15 cellular contexts compared by ENCODE assay signal in the genomic region with DNA sequence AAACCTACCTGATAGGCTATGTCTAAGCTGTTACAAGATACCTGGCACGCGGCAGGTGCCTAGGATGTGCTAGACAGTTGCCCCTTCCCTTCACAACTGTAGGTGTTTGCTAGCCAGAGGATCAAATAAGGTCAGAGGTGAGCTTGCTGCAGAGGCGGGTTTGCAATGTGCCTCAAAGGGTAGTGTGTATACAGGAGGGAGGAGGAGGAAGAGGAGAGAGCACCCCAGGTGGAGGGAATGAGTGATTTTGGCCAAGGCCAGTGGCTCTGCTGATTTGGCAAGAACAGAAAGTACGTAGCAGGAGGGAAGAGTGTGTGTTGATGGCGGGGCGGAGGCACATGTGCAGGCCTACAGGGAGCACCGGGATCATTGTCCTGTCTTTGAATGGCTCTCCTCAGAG.
DNase-seq lines count a peak whose midpoint lies in the region; ATAC-seq lines count a peak whose summit lies in the region.
"Had no signal": no experiment of that assay in that cellular context is flagged by ENCODE, and none has a peak within 500 bp of the region (broad histone marks: within the 10 kb centered on the region; RNA-seq: fewer than 3 reads in every experiment).

No MANE protein-coding gene starts in this region.

- no peak overlapping the region for H3K4me3 Mint-ChIP-seq in dendritic cell treated with granulocyte-macrophage colony-stimulating factor and Interleukin-4, amounts not matched to agents 40 ng/mL and 50 ng/mL, for 4 days
- no peak overlapping the region for H3K4me3 Mint-ChIP-seq in natural killer cell treated with Interleukin-12 subunit alpha and Interleukin-12 subunit beta and Interleukin-15 and Interleukin-18, amount 100 ng/mL, for 72 hours

- H3K9me3 Mint-ChIP-seq in dendritic cell treated with granulocyte-macrophage colony-stimulating factor and Interleukin-4, amounts not matched to agents 40 ng/mL and 50 ng/mL, for 4 days = no peaks in the 10 kb centered on the region
- H3K9me3 Mint-ChIP-seq in natural killer cell treated with Interleukin-12 subunit alpha and Interleukin-12 subunit beta and Interleukin-15 and Interleukin-18, amount 100 ng/mL, for 72 hours = no peaks in the 10 kb centered on the region

- no peaks in the 10 kb centered on the region for H3K36me3 Mint-ChIP-seq in dendritic cell treated with granulocyte-macrophage colony-stimulating factor and Interleukin-4, amounts not matched to agents 40 ng/mL and 50 ng/mL, for 4 days (ENCODE audit: low read depth)
- no peaks in the 10 kb centered on the region for H3K36me3 Mint-ChIP-seq in natural killer cell treated with Interleukin-12 subunit alpha and Interleukin-12 subunit beta and Interleukin-15 and Interleukin-18, amount 100 ng/mL, for 72 hours

- DNase-seq in cardiac septum (ENCODE audit: low spot score) (peak; percentile 60), Right ventricle myocardium superior (no peak), GOT3 (lab: John Stamatoyannopoulos, UW) (no peak), DMS 273 treated with DMSO at 0.1 percent for 48 hours (lab: John Stamatoyannopoulos, UW) (no peak), NCI-H748 (lab: John Stamatoyannopoulos, UW; ENCODE audit: unreplicated experiment) (no peak)
- peak; percentile 34 for DNase-seq in natural killer cell treated with Interleukin-12 subunit alpha and Interleukin-12 subunit beta and Interleukin-15 and Interleukin-18, amount 100 ng/mL, for 72 hours (ENCODE audit: low spot score)
- DNase-seq: IMR-90, MV-4-11, NCI-H1694 treated with DMSO at 0.1 percent for 48 hours, NCI-H2081 treated with DMSO at 0.1 percent for 48 hours, NCI-H2171 treated with DMSO at 0.1 percent for 48 hours, NCI-H524 treated with DMSO at 0.1 percent for 48 hours, OCI-M1 had no signal

- H3K27me3 Mint-ChIP-seq in dendritic cell treated with granulocyte-macrophage colony-stimulating factor and Interleukin-4, amounts not matched to agents 40 ng/mL and 50 ng/mL, for 4 days = peaks cover 33% of the 10 kb centered on the region
- no peaks in the 10 kb centered on the region for H3K27me3 Mint-ChIP-seq in natural killer cell treated with Interleukin-12 subunit alpha and Interleukin-12 subunit beta and Interleukin-15 and Interleukin-18, amount 100 ng/mL, for 72 hours

- ATAC-seq in Right ventricle myocardium superior (ENCODE audit: poor library complexity) = no peak
- no peak for ATAC-seq in natural killer cell treated with Interleukin-12 subunit alpha and Interleukin-12 subunit beta and Interleukin-15 and Interleukin-18, amount 100 ng/mL, for 72 hours
- ATAC-seq: Right ventricle myocardium inferior had no signal

- intact Hi-C loops in cardiac septum (cut with DNase I) (no loop called here), Right ventricle myocardium superior (cut with DNase I) (no loop called here)
- intact Hi-C loops in dendritic cell treated with granulocyte-macrophage colony-stimulating factor and Interleukin-4, amounts not matched to agents 40 ng/mL and 50 ng/mL, for 4 days (cut with micrococcal nuclease) = no loop called here

- H3K4me1 Mint-ChIP-seq in dendritic cell treated with granulocyte-macrophage colony-stimulating factor and Interleukin-4, amounts not matched to agents 40 ng/mL and 50 ng/mL, for 4 days (ENCODE audit: low read depth) = peaks cover 51% of the 10 kb centered on the region
- H3K4me1 Mint-ChIP-seq in natural killer cell treated with Interleukin-12 subunit alpha and Interleukin-12 subunit beta and Interleukin-15 and Interleukin-18, amount 100 ng/mL, for 72 hours (ENCODE audit: low read depth in 2 of 2) = peaks cover 83 to 89% of the 10 kb centered on the region in 2 donors

- H3K27ac Mint-ChIP-seq in dendritic cell treated with granulocyte-macrophage colony-stimulating factor and Interleukin-4, amounts not matched to agents 40 ng/mL and 50 ng/mL, for 4 days = peak overlapping the region; percentile 9
- peak overlapping the region; percentile 97 to 99 for H3K27ac Mint-ChIP-seq in natural killer cell treated with Interleukin-12 subunit alpha and Interleukin-12 subunit beta and Interleukin-15 and Interleukin-18, amount 100 ng/mL, for 72 hours

Comparison
In these comparisons a context has a peak if more than half of its experiments do, and no peak if none do; other contexts are left out.
1. DNase-seq: peak in cardiac septum (single experiment) and natural killer cell treated with Interleukin-12 subunit alpha and Interleukin-12 subunit beta and Interleukin-15 and Interleukin-18, amount 100 ng/mL, for 72 hours (single experiment); none in Right ventricle myocardium superior (single experiment), GOT3 (single experiment), DMS 273 treated with DMSO at 0.1 percent for 48 hours (single experiment) and NCI-H748 (single experiment).